6 cellular contexts compared by ENCODE assay signal in the genomic region with DNA sequence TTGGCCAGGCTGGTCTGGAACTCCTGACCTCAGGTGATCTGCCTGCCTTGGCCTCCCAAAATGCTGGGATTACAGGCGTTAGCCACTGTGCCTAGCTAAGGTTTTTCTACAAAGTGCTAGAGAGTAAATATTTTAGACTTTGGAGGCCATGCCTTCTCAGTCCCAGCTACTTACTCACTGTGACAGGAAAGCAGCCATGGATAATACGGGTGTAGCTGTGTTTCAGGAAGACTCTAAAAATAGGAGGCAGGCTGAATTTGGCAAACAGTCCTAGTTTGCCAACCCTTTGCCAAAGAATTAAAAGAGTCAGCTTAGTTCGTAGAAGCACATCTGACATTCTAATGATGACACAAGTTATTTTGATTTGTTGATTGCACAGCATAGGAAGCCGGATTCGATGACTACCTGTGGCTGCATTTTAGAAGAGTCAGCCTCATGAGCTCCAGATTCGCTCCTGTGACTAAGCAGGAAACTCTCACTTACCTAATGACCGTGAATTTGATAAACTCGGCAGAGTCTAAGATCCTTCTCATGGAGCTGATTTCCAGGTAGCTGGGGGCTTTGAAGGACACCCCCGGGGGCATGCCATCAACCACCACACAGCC.
DNase-seq lines count a peak whose midpoint lies in the region; ATAC-seq and TF ChIP-seq lines count a peak whose summit lies in the region.
"Not testable (repeated sequence)": the region's sequence is repeated elsewhere in the genome, so short reads cannot be mapped to it uniquely, and the experiment has no call there.

No MANE protein-coding gene starts in this region.

- H3K36me3 ChIP-seq in MG63, gastroesophageal sphincter, heart right ventricle, left lung, gastrocnemius medialis: not testable (repeated sequence)

- intact Hi-C loops in heart right ventricle (cut with DNase I); left lung (cut with DNase I); gastrocnemius medialis (cut with DNase I; ENCODE audit: low total_unique reads): not testable (repeated sequence)

- TF ChIP-seq CTCF in gastroesophageal sphincter (IDR thresholded peaks at IDR 0.05); heart right ventricle (IDR thresholded peaks at IDR 0.05); left lung (IDR thresholded peaks at IDR 0.05); gastrocnemius medialis (IDR thresholded peaks at IDR 0.05 in 4 of 5, conservative IDR thresholded peaks at IDR 0.05 in 1 of 5): not testable (repeated sequence)

- no CpG with 5 or more reads among the region's 9 CpGs for WGBS in gastroesophageal sphincter (ENCODE audit: low coverage in 1 of 2), 2 donors
- WGBS in heart right ventricle, 2 donors = 25% methylated on average over 2 of the region's 9 CpGs; no CpG with 5 or more reads in 1 of the 2 donors

- peak; percentile 57 for ATAC-seq in SK-N-SH treated with all-trans-retinoic acid at 6 μM for 48 hours
- ATAC-seq in gastroesophageal sphincter = peak; percentile 79
- ATAC-seq in heart right ventricle = peak; percentile 70 to 92 (median 81)
- ATAC-seq in left lung = peak; percentile 16
- peak; percentile 96 to 97 for ATAC-seq in gastrocnemius medialis

- not testable (repeated sequence) for TF ChIP-seq EP300 in gastroesophageal sphincter (IDR thresholded peaks at IDR 0.05)

- DNase-seq in MG63 (peak; percentile 0), heart right ventricle (peak in 1 of 2 donors; percentile 3), gastrocnemius medialis (peak; percentile 25 to 39)
- DNase-seq in left lung = not testable (repeated sequence)

- in situ Hi-C loops in gastrocnemius medialis (cut with MboI; ENCODE audit: low sequenced_read_pairs in 4 of 4) = not testable (repeated sequence)

- not testable (repeated sequence) for H3K4me1 ChIP-seq in gastroesophageal sphincter, heart right ventricle, left lung, gastrocnemius medialis

- H3K27ac ChIP-seq in gastroesophageal sphincter, heart right ventricle, left lung: not testable (repeated sequence)
- peak overlapping the region in 1 of 4 donors; percentile 63 for H3K27ac ChIP-seq in gastrocnemius medialis

- not testable (repeated sequence) for TF ChIP-seq POLR2A in gastroesophageal sphincter (IDR thresholded peaks at IDR 0.05); gastrocnemius medialis (IDR thresholded peaks at IDR 0.05)

- not testable (repeated sequence) for H3K27me3 ChIP-seq in MG63, gastroesophageal sphincter, heart right ventricle, left lung, gastrocnemius medialis

- not testable (repeated sequence) for H3K4me3 ChIP-seq in MG63, gastroesophageal sphincter, heart right ventricle, left lung, gastrocnemius medialis

- not testable (repeated sequence) for H3K9me3 ChIP-seq in MG63, gastroesophageal sphincter, heart right ventricle, left lung, gastrocnemius medialis

Comparison
In these comparisons a context has a peak if more than half of its experiments do, and no peak if none do; other contexts are left out.
1. ATAC-seq: peak in every context shown above with its lines; median percentile 96 in gastrocnemius medialis; 81 in heart right ventricle; 79 in gastroesophageal sphincter; 57 in SK-N-SH treated with all-trans-retinoic acid at 6 μM for 48 hours; 16 in left lung.